ENCODE assay signal across 19 cellular contexts in the genomic region with DNA sequence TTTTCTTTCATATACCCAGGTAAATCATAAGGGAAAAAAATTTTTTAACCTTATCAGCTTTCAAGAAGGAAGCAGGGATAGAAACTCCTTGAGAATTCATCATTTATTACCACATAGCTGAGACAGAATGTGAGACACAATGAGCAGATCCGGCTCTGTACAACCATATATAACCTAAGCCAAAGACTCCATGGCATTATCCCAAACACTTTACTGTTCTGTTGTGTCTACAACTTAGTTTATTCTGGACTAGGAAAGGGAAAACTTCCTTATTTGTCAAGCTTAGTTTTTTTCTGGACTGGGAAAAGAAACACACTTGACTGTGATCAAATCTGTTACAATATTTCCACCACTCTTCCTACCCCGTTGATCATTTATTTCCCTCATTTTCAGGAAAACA. TPM values are rescaled to one million over a fixed set of nuclear protein-coding genes. Genes with fewer than 3 reads are reported as not detected.
A peak's percentile ranks its signal among the peaks of the same experiment; 100 is the strongest.
DNase-seq lines count a peak whose midpoint lies in the region; ATAC-seq, FAIRE-seq and TF ChIP-seq lines count a peak whose summit lies in the region.
"Had no signal": no experiment of that assay in that cellular context is flagged by ENCODE, and none has a peak within 500 bp of the region (broad histone marks: within the 10 kb centered on the region; RNA-seq: fewer than 3 reads in every experiment).

No MANE protein-coding gene starts in this region.

- no peak overlapping the region for H3K27ac Mint-ChIP-seq in stimulated activated memory B cell treated with anti-CD40 and anti-IgM and Interleukin-4, amounts not matched to agents 10 μg/mL and 1 μg/mL and 100 μg/mL, for 72 hours
- H3K27ac Mint-ChIP-seq in activated CD4-positive, alpha-beta T cell treated with anti-CD3 and anti-CD28 coated beads for 36 hours: no peak overlapping the region

- no peaks in the 10 kb centered on the region for H4K20me1 ChIP-seq in PC-3 (ENCODE audit: low read length)

- H3K4me3 Mint-ChIP-seq in stimulated activated memory B cell treated with anti-CD40 and anti-IgM and Interleukin-4, amounts not matched to agents 10 μg/mL and 1 μg/mL and 100 μg/mL, for 72 hours: no peak overlapping the region
- H3K4me3 Mint-ChIP-seq in activated CD4-positive, alpha-beta T cell treated with anti-CD3 and anti-CD28 coated beads for 36 hours: no peak overlapping the region
- H3K4me3 Mint-ChIP-seq: CD8-positive, alpha-beta memory T cell had no signal

- CTCF ChIA-PET in activated CD4-positive, alpha-beta T cell treated with anti-CD3 and anti-CD28 coated beads for 36 hours (lab: Charles Lee): interaction anchor here (1.2 kb wide), 1 partner anchor 21 kb away, joined by 3 read pairs; no protein-coding TSS in a partner anchor
- CTCF ChIA-PET in PC-3 (lab: Charles Lee): no interaction called here

- H3K4me3 ChIP-seq in pancreas (no peak overlapping the region), PC-3 (ENCODE audit: low read length) (no peak overlapping the region)
- H3K4me3 ChIP-seq: A549, GM23248 had no signal

- H3K9ac ChIP-seq in PC-3 (ENCODE audit: low read length): no peak overlapping the region
- H3K9ac ChIP-seq: GM23248 had no signal

- BruUV-seq in PC-3 (replicated peaks; lab: Mats Ljungman, UMichigan): no TSS peak

- FAIRE-seq in pancreas (lab: Jason Lieb, UNC): no peak
- FAIRE-seq: A549, GM12892, GM19239, H54 had no signal

- H3K4me1 ChIP-seq in pancreas (no peaks in the 10 kb centered on the region), PC-3 (ENCODE audit: insufficient read depth, low read length) (no peaks in the 10 kb centered on the region)
- H3K4me1 ChIP-seq: A549, Caco-2 had no signal

- POLR2A ChIA-PET in activated CD4-positive, alpha-beta T cell treated with anti-CD3 and anti-CD28 coated beads for 36 hours (lab: Charles Lee): no interaction called here
- POLR2A ChIA-PET in PC-3 (lab: Charles Lee; ENCODE audit: unreplicated experiment): no interaction called here

- no peaks in the 10 kb centered on the region for H3K9me2 ChIP-seq in PC-3 (replicated peaks; ENCODE audit: low read length)

- H3K9me3 ChIP-seq in pancreas (no peaks in the 10 kb centered on the region), PC-3 (ENCODE audit: low read length) (no peaks in the 10 kb centered on the region)
- H3K9me3 ChIP-seq: A549, Caco-2 had no signal

- WGBS in pancreas, 2 donors: 54 to 68% methylated on average over 2 of the region's 2 CpGs

- H3K27ac ChIP-seq in VCaP (peak overlapping the region; percentile 10; the same call in 1 of the 2 replicates), pancreas (peak overlapping the region in 1 of 4 donors; percentile 31), PC-3 (ENCODE audit: low read length) (no peak overlapping the region)
- H3K27ac ChIP-seq: A549, GM23248 had no signal

- TF ChIP-seq CTCF in VCaP (conservative IDR thresholded peaks at IDR 0.05): no peak
- no peak for TF ChIP-seq CTCF in pancreas (IDR thresholded peaks at IDR 0.05)
- no peak for TF ChIP-seq CTCF in PC-3 (conservative IDR thresholded peaks at IDR 0.05; ENCODE audit: low read depth, low read length)

- H3K9me3 Mint-ChIP-seq in stimulated activated memory B cell treated with anti-CD40 and anti-IgM and Interleukin-4, amounts not matched to agents 10 μg/mL and 1 μg/mL and 100 μg/mL, for 72 hours: no peaks in the 10 kb centered on the region
- H3K9me3 Mint-ChIP-seq in activated CD4-positive, alpha-beta T cell treated with anti-CD3 and anti-CD28 coated beads for 36 hours (ENCODE audit: low read depth): no peaks in the 10 kb centered on the region
- H3K9me3 Mint-ChIP-seq: CD8-positive, alpha-beta memory T cell had no signal

- peaks cover 16% of the 10 kb centered on the region for H3K4me1 Mint-ChIP-seq in stimulated activated memory B cell treated with anti-CD40 and anti-IgM and Interleukin-4, amounts not matched to agents 10 μg/mL and 1 μg/mL and 100 μg/mL, for 72 hours
- H3K4me1 Mint-ChIP-seq in activated CD4-positive, alpha-beta T cell treated with anti-CD3 and anti-CD28 coated beads for 36 hours: peaks cover 11% of the 10 kb centered on the region

- peak; percentile 14 to 57 (median 54) for ATAC-seq in pancreas
- ATAC-seq in stimulated activated memory B cell treated with anti-CD40 and anti-IgM and Interleukin-4, amounts not matched to agents 10 μg/mL and 1 μg/mL and 100 μg/mL, for 72 hours: no peak
- ATAC-seq in activated CD4-positive, alpha-beta T cell treated with anti-CD3 and anti-CD28 coated beads for 36 hours: no peak
- no peak for ATAC-seq in GM21619 (IDR thresholded peaks at IDR 0.05; ENCODE audit: unreplicated experiment)
- no peak for ATAC-seq in PC-3
- ATAC-seq: A549, HCT116 had no signal

- no peaks in the 10 kb centered on the region for H3K36me3 Mint-ChIP-seq in stimulated activated memory B cell treated with anti-CD40 and anti-IgM and Interleukin-4, amounts not matched to agents 10 μg/mL and 1 μg/mL and 100 μg/mL, for 72 hours
- H3K36me3 Mint-ChIP-seq in activated CD4-positive, alpha-beta T cell treated with anti-CD3 and anti-CD28 coated beads for 36 hours (ENCODE audit: low read depth): peaks cover 6% of the 10 kb centered on the region

- no peak overlapping the region for H3K4me2 ChIP-seq in PC-3 (ENCODE audit: low read length)
- H3K4me2 ChIP-seq: A549 had no signal

- no peak overlapping the region for H2AFZ ChIP-seq in PC-3 (ENCODE audit: low read length)
- H2AFZ ChIP-seq: GM23248 had no signal

- intact Hi-C loops in pancreas (cut with DNase I) (no loop called here), PC-3 (cut with micrococcal nuclease) (no loop called here)
- intact Hi-C loops in activated CD4-positive, alpha-beta T cell treated with anti-CD3 and anti-CD28 coated beads for 36 hours (cut with DNase I, micrococcal nuclease): no loop called here

- no peaks in the 10 kb centered on the region for H3F3A ChIP-seq in PC-3 (ENCODE audit: low read length, unreplicated experiment)

- H3K79me2 ChIP-seq in PC-3 (ENCODE audit: low read length): no peaks in the 10 kb centered on the region

- DNase-seq in kidney tubule cell (ENCODE audit: low spot score) (peak; percentile 2), pancreas (no peak), PC-3 (no peak)
- DNase-seq in activated CD4-positive, alpha-beta T cell treated with anti-CD3 and anti-CD28 coated beads for 36 hours: no peak
- DNase-seq: Caco-2; CD8-positive, alpha-beta memory T cell; DND-41; GDM1; GM23248 had no signal

- peaks cover 0 to 5% (median 0%) of the 10 kb centered on the region in 3 donors for H3K36me3 ChIP-seq in pancreas
- H3K36me3 ChIP-seq in PC-3 (ENCODE audit: low read depth, low read length): no peaks in the 10 kb centered on the region

- H3K27me3 ChIP-seq in pancreas (no peaks in the 10 kb centered on the region), PC-3 (ENCODE audit: low read length) (peaks cover 6% of the 10 kb centered on the region)

- H3K27me3 Mint-ChIP-seq in stimulated activated memory B cell treated with anti-CD40 and anti-IgM and Interleukin-4, amounts not matched to agents 10 μg/mL and 1 μg/mL and 100 μg/mL, for 72 hours: no peaks in the 10 kb centered on the region
- no peaks in the 10 kb centered on the region for H3K27me3 Mint-ChIP-seq in activated CD4-positive, alpha-beta T cell treated with anti-CD3 and anti-CD28 coated beads for 36 hours
- H3K27me3 Mint-ChIP-seq: CD8-positive, alpha-beta memory T cell had no signal

RNA-seq across cellular contexts. Expression of a gene that starts 38.3 kb away (rescaled TPM):
- total RNA-seq in pancreas (10 to 100 TPM; 16.5 to 40.0 (median 18.6) TPM), PC-3 (2014; rRNA removed) (not detected in 2 replicates)
- 10 to 100 TPM in 1 of 2 donors, 1 to 10 TPM in 1; 6.0 to 24.9 TPM for polyA plus RNA-seq in pancreas
- under 1 TPM; 0.07 to 0.91 TPM for total RNA-seq in activated CD4-positive, alpha-beta T cell treated with anti-CD3 and anti-CD28 coated beads for 36 hours
- polyA plus RNA-seq: AG04450, BJ, GM23248 had no signal

Comparison
In these comparisons a context has a peak if more than half of its experiments do, and no peak if none do; other contexts are left out.
1. ATAC-seq: peak in pancreas (4 of 4); none in stimulated activated memory B cell treated with anti-CD40 and anti-IgM and Interleukin-4, amounts not matched to agents 10 μg/mL and 1 μg/mL and 100 μg/mL, for 72 hours (single experiment), activated CD4-positive, alpha-beta T cell treated with anti-CD3 and anti-CD28 coated beads for 36 hours (single experiment), GM21619 (single experiment) and PC-3 (single experiment).
2. RNA of a gene that starts 38.3 kb away (total RNA-seq): 16.5 to 40.0 TPM in pancreas; 0.07 to 0.91 TPM in activated CD4-positive, alpha-beta T cell treated with anti-CD3 and anti-CD28 coated beads for 36 hours and not detected in PC-3; every median in the first group is over 4 times any median in the second.